14 cellular contexts compared by ENCODE assay signal in the genomic region with DNA sequence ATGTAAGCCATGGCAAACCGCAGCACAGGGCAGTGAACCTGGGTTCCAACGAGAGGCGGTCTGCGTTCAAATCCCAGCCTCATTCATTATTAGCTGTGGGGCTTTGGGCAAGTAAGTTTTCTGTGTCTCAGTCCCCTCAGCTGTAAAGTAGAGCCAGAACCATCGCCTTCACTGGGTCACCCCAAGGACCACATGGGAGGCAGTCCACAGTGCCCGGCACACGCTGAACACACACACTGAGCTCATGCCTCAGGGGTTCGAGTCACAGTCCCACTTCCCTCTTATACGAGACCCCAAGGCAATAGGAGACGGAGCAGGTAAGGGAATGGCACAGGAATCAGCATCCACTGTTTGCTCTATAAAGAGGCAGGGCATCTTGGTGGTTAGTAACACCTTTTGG. TPM values are rescaled to one million over a fixed set of nuclear protein-coding genes. Genes with fewer than 3 reads are reported as not detected.
"Had no signal": no experiment of that assay in that cellular context is flagged by ENCODE, and none has a peak within 500 bp of the region (broad histone marks: within the 10 kb centered on the region; RNA-seq: fewer than 3 reads in every experiment).

No MANE protein-coding gene starts in this region.

- H3K27ac Mint-ChIP-seq: activated naive CD4-positive, alpha-beta T cell treated with anti-CD3 and anti-CD28 coated beads, Interleukin-2, amount 50 U/mL, for 72 hours; memory B cell had no signal

- H3K36me3 Mint-ChIP-seq: activated naive CD4-positive, alpha-beta T cell treated with anti-CD3 and anti-CD28 coated beads, Interleukin-2, amount 50 U/mL, for 72 hours; memory B cell had no signal

- H3K36me3 ChIP-seq: esophagus squamous epithelium, vagina had no signal

- H3K9me3 Mint-ChIP-seq: activated naive CD4-positive, alpha-beta T cell treated with anti-CD3 and anti-CD28 coated beads, Interleukin-2, amount 50 U/mL, for 72 hours; memory B cell; stimulated activated naive CD8-positive, alpha-beta T cell treated with anti-CD3 and anti-CD28 coated beads, Interleukin-15, amount 100 ng/mL, for 72 hours had no signal

- H3K4me3 ChIP-seq: esophagus squamous epithelium, psoas muscle, vagina had no signal

- H3K4me3 Mint-ChIP-seq: memory B cell; stimulated activated naive CD8-positive, alpha-beta T cell treated with anti-CD3 and anti-CD28 coated beads, Interleukin-15, amount 100 ng/mL, for 72 hours had no signal

- DNase-seq: activated CD4-positive, alpha-beta T cell treated with anti-CD3 and anti-CD28 coated beads, Interleukin-2, amount 50 U/mL, for 4 hours; activated effector memory CD4-positive, alpha-beta T cell treated with Interleukin-2 at 50 U/mL for 16 hours; activated T-cell treated with anti-CD3 and anti-CD28 coated beads, Interleukin-2, amount 50 U/mL, for 1 hour; amniotic stem cell; esophagus squamous epithelium; foreskin fibroblast; nucleus accumbens; psoas muscle; stimulated activated CD4-positive, alpha-beta T cell treated with anti-CD3 and anti-CD28 coated beads, Interleukin-4, amount 100 ng/mL, for 24 hours; stimulated activated naive CD8-positive, alpha-beta T cell treated with anti-CD3 and anti-CD28 coated beads, Interleukin-15, amount 100 ng/mL, for 72 hours had no signal

- H3K27me3 ChIP-seq: vagina had no signal

- H3K27ac ChIP-seq: esophagus squamous epithelium, psoas muscle, vagina had no signal

- H3K4me1 ChIP-seq: esophagus squamous epithelium, psoas muscle, vagina had no signal

- H3K9me3 ChIP-seq: esophagus squamous epithelium, psoas muscle, vagina had no signal

- ATAC-seq: activated naive CD4-positive, alpha-beta T cell treated with anti-CD3 and anti-CD28 coated beads, Interleukin-2, amount 50 U/mL, for 72 hours; psoas muscle; stimulated activated naive CD8-positive, alpha-beta T cell treated with anti-CD3 and anti-CD28 coated beads, Interleukin-15, amount 100 ng/mL, for 72 hours had no signal

RNA-seq across cellular contexts. Expression of gene LRTM2, which starts 19.1 kb away (rescaled TPM):
- total RNA-seq: activated naive CD4-positive, alpha-beta T cell treated with anti-CD3 and anti-CD28 coated beads, Interleukin-2, amount 50 U/mL, for 72 hours; esophagus squamous epithelium; psoas muscle; T-helper 2 cell treated with Interferon-gamma antibody and Interleukin-4, amounts not matched to agents 100 ng/mL and 5 ng/mL, for 36 hours; vagina had no signal
- polyA plus RNA-seq: psoas muscle had no signal
